In genomic region chr7:99404977-99405320, GRCh38 we compare ENCODE assay signal across 1 cellular context.
TF ChIP-seq lines count a peak whose summit lies in the region.

No MANE protein-coding gene starts in this region.

TF ChIP-seq in IMR-90, 13 proteins besides CTCF, POLR2A, EP300 and RAD21:
- TF ChIP-seq USF2 (IDR thresholded peaks at IDR 0.05; ENCODE audit: low read depth, low read length) (no peak), ELK1 (IDR thresholded peaks at IDR 0.05; ENCODE audit: borderline replicate concordance, low read depth, low read length) (no peak), MAZ (IDR thresholded peaks at IDR 0.05; ENCODE audit: borderline replicate concordance, low read depth, low read length) (no peak), MXI1 (IDR thresholded peaks at IDR 0.05; ENCODE audit: borderline replicate concordance, low read depth, low read length) (no peak), BHLHE40 (IDR thresholded peaks at IDR 0.05; ENCODE audit: low read depth, low read length) (no peak), FOS (IDR thresholded peaks at IDR 0.05; ENCODE audit: low read depth, low read length) (no peak), RCOR1 (IDR thresholded peaks at IDR 0.05; ENCODE audit: insufficient replicate concordance, low read length) (no peak), CHD1 (IDR thresholded peaks at IDR 0.05; ENCODE audit: low read depth, low read length) (no peak), NFE2L2 (IDR thresholded peaks at IDR 0.05; ENCODE audit: low read depth, low read length) (no peak), CEBPB (IDR thresholded peaks at IDR 0.05; ENCODE audit: low read depth, low read length) (no peak), MAFK (IDR thresholded peaks at IDR 0.05; ENCODE audit: low read depth, low read length) (no peak), SMC3 (IDR thresholded peaks at IDR 0.05; ENCODE audit: low read depth, low read length) (no peak), RFX5 (IDR thresholded peaks at IDR 0.05; ENCODE audit: low read depth, low read length) (no peak)
